23 cellular contexts compared by ENCODE assay signal in genomic region chr16:72362476-72362875, GRCh38.
A peak's percentile ranks its signal among the peaks of the same experiment; 100 is the strongest.
DNase-seq lines count a peak whose midpoint lies in the region; ATAC-seq, FAIRE-seq and TF ChIP-seq lines count a peak whose summit lies in the region.
"Had no signal": no experiment of that assay in that cellular context is flagged by ENCODE, and none has a peak within 500 bp of the region (broad histone marks: within the 10 kb centered on the region; RNA-seq: fewer than 3 reads in every experiment).

No MANE protein-coding gene starts in this region.

- H3K4me3 ChIP-seq in MM.1S (ENCODE audit: low read length) (no peak overlapping the region), endothelial cell of umbilical vein (replicated peaks in 1 of 3; ENCODE audit: insufficient read depth in 1 of 3, low read depth in 1 of 3, low read length in 3 of 3) (no peak overlapping the region)
- H3K4me3 ChIP-seq: A549; BLaER1 treated with 17β-estradiol and CSF1 and Interleukin-3, amounts not matched to agents 10 nM and 100 nM; GM23338 had no signal

- no peak for FAIRE-seq in endothelial cell of umbilical vein (lab: Jason Lieb, UNC)
- FAIRE-seq: A549, GM12891, GM18507 had no signal

- H3F3A ChIP-seq in MM.1S (ENCODE audit: insufficient read depth, low read length): no peaks in the 10 kb centered on the region

- H3K27me3 ChIP-seq in MM.1S (replicated peaks; ENCODE audit: insufficient read depth, low read length): no peaks in the 10 kb centered on the region
- no peaks in the 10 kb centered on the region for H3K27me3 ChIP-seq in endothelial cell of umbilical vein (ENCODE audit: control insufficient read depth in 2 of 2, insufficient read depth in 2 of 2, low read length in 2 of 2)
- H3K27me3 ChIP-seq: BE2C; BLaER1 treated with 17β-estradiol and CSF1 and Interleukin-3, amounts not matched to agents 10 nM and 100 nM had no signal

- H2AFZ ChIP-seq in MM.1S (ENCODE audit: low read length) (no peak overlapping the region), endothelial cell of umbilical vein (ENCODE audit: low read depth, low read length) (peak overlapping the region; percentile 15)
- H2AFZ ChIP-seq: GM23338 had no signal

- H3K4me2 ChIP-seq in MM.1S (ENCODE audit: low read depth, low read length) (0 out of 2 replicates have a peak overlapping the region, but pooled peaks have one; percentile 1), endothelial cell of umbilical vein (ENCODE audit: insufficient read depth, low read length) (peak overlapping the region; percentile 52)
- H3K4me2 ChIP-seq: A549, GM23338 had no signal

- ATAC-seq in HG03175 (IDR thresholded peaks at IDR 0.05; ENCODE audit: unreplicated experiment): no peak
- ATAC-seq: A549, GM23338, HCT116 had no signal

- H3K9me1 ChIP-seq in endothelial cell of umbilical vein (replicated peaks; ENCODE audit: control insufficient read depth, extremely low read depth, insufficient read depth, low read length): no peaks in the 10 kb centered on the region

- no peak for TF ChIP-seq CTCF in MM.1S (IDR thresholded peaks at IDR 0.05; ENCODE audit: low read length)
- no peak for TF ChIP-seq CTCF in endothelial cell of umbilical vein (IDR thresholded peaks at IDR 0.05; ENCODE audit: extremely low read depth in 1 of 2, insufficient read depth in 1 of 2, low read depth in 1 of 2, low read length in 2 of 2)

- no peaks in the 10 kb centered on the region for H3K36me3 ChIP-seq in MM.1S (replicated peaks; ENCODE audit: insufficient read depth, low read length)
- H3K36me3 ChIP-seq in endothelial cell of umbilical vein (ENCODE audit: control insufficient read depth in 2 of 2, extremely low read depth in 1 of 2, insufficient read depth in 2 of 2, low read length in 2 of 2): no peaks in the 10 kb centered on the region
- H3K36me3 ChIP-seq: BE2C; BLaER1 treated with 17β-estradiol and CSF1 and Interleukin-3, amounts not matched to agents 10 nM and 100 nM had no signal

- BruUV-seq in endothelial cell of umbilical vein (replicated peaks; lab: Mats Ljungman, UMichigan): no TSS peak

- no peak for TF ChIP-seq POLR2A in endothelial cell of umbilical vein (IDR thresholded peaks at IDR 0.05; ENCODE audit: low read depth, low read length)

- peak; percentile 19 for DNase-seq in Caki2 (ENCODE audit: low read depth)
- no peak for DNase-seq in MM.1S
- DNase-seq in endothelial cell of umbilical vein (ENCODE audit: low read depth, low spot score): no peak
- no peak for DNase-seq in posterior vena cava (ENCODE audit: low spot score)
- no peak for DNase-seq in effector CD8-positive, alpha-beta T cell (lab: John Stamatoyannopoulos, UW)
- DNase-seq: 8988T; ACHN; AML-193; BE2C; Calu3; CD4-positive, alpha-beta T cell; CD8-positive, alpha-beta memory T cell; DMS53; DMS79 treated with DMSO at 0.1 percent for 48 hours; GF-D8; H9 had no signal

- CTCF ChIA-PET in endothelial cell of umbilical vein (lab: Charles Lee): interaction anchor here (1.0 to 1.4 kb wide), 6 partner anchors 8 to 238 kb away, joined by 3 to 8 read pairs (median 4); no protein-coding TSS in a partner anchor

- H3K9me2 ChIP-seq in MM.1S (replicated peaks; ENCODE audit: insufficient read depth, low read length): no peaks in the 10 kb centered on the region

- dilution Hi-C loops in endothelial cell of umbilical vein (cut with MboI; ENCODE audit: extremely low pct_ligation_motif_present, low sequenced_read_pairs): no loop called here

- no peaks in the 10 kb centered on the region for H3K79me2 ChIP-seq in MM.1S (ENCODE audit: low read length)
- H3K79me2 ChIP-seq in endothelial cell of umbilical vein (ENCODE audit: control insufficient read depth, insufficient read depth, low read length): no peaks in the 10 kb centered on the region

- POLR2A ChIA-PET in endothelial cell of umbilical vein (lab: Charles Lee): interaction anchor here (0.8 kb wide), 1 partner anchor 70 kb away, joined by 3 read pairs; no protein-coding TSS in a partner anchor

- no peaks in the 10 kb centered on the region for H4K20me1 ChIP-seq in MM.1S (ENCODE audit: insufficient read depth, low read length)
- no peaks in the 10 kb centered on the region for H4K20me1 ChIP-seq in endothelial cell of umbilical vein (replicated peaks; ENCODE audit: control insufficient read depth, extremely low read depth, insufficient read depth, low read length)
- H4K20me1 ChIP-seq: BLaER1 treated with 17β-estradiol and CSF1 and Interleukin-3, amounts not matched to agents 10 nM and 100 nM had no signal

- intact Hi-C loops in endothelial cell of umbilical vein (cut with micrococcal nuclease) (no loop called here), posterior vena cava (cut with DNase I) (no loop called here)

- H3K27ac ChIP-seq in MM.1S (ENCODE audit: low read length): no peak overlapping the region
- peak overlapping the region; percentile 66 for H3K27ac ChIP-seq in endothelial cell of umbilical vein (ENCODE audit: insufficient read depth, low read depth, low read length)
- H3K27ac ChIP-seq: A549; BLaER1 treated with 17β-estradiol and CSF1 and Interleukin-3, amounts not matched to agents 10 nM and 100 nM had no signal

- H3K9me3 ChIP-seq in MM.1S (replicated peaks; ENCODE audit: insufficient read depth, low read length) (no peaks in the 10 kb centered on the region), endothelial cell of umbilical vein (replicated peaks; ENCODE audit: control insufficient read depth, insufficient read depth, low read length) (no peaks in the 10 kb centered on the region)
- H3K9me3 ChIP-seq: BE2C had no signal

- H3K9ac ChIP-seq in MM.1S (ENCODE audit: low read length) (no peak overlapping the region), endothelial cell of umbilical vein (replicated peaks; ENCODE audit: extremely low read depth, insufficient read depth, low read length) (no peak overlapping the region)
- H3K9ac ChIP-seq: BLaER1 treated with 17β-estradiol and CSF1 and Interleukin-3, amounts not matched to agents 10 nM and 100 nM had no signal

- H3K4me1 ChIP-seq in MM.1S (ENCODE audit: low read length) (0 out of 2 replicates have a peak, but pooled peaks cover 5% of the 10 kb centered on the region), endothelial cell of umbilical vein (ENCODE audit: control insufficient read depth, extremely low read depth, insufficient read depth, low read length) (peaks cover 18% of the 10 kb centered on the region)
- H3K4me1 ChIP-seq: A549, BE2C had no signal

- in situ Hi-C loops in Caki2 (cut with HindIII; ENCODE audit: low pct_unique_long_range_greater_than_20kb, low sequenced_read_pairs): no loop called here

TF ChIP-seq in endothelial cell of umbilical vein, 7 proteins besides CTCF, POLR2A, EP300 and RAD21:
- TF ChIP-seq FOS (IDR thresholded peaks at IDR 0.05; ENCODE audit: borderline replicate concordance, insufficient read depth, low read length) (no peak), MYC (IDR thresholded peaks at IDR 0.05; ENCODE audit: low read depth, low read length) (no peak), EZH2 (IDR thresholded peaks at IDR 0.05; ENCODE audit: borderline replicate concordance, low read depth, low read length, severe bottlenecking) (no peak), JUN (IDR thresholded peaks at IDR 0.05; ENCODE audit: borderline replicate concordance, insufficient read depth, insufficient read length, low read depth) (no peak)
